ENCODE assay signal across 17 cellular contexts in genomic region chr22:26783886-26784285, GRCh38.
DNase-seq lines count a peak whose midpoint lies in the region; ATAC-seq and TF ChIP-seq lines count a peak whose summit lies in the region.
"Had no signal": no experiment of that assay in that cellular context is flagged by ENCODE, and none has a peak within 500 bp of the region (broad histone marks: within the 10 kb centered on the region; RNA-seq: fewer than 3 reads in every experiment).

No MANE protein-coding gene starts in this region.

- peak overlapping the region; percentile 64 for H3K27ac ChIP-seq in C4-2B
- peak overlapping the region; percentile 55 for H3K27ac ChIP-seq in VCaP
- H3K27ac ChIP-seq: BLaER1, PC-9 had no signal

- H3K36me3 Mint-ChIP-seq in nephron progenitor cell (ENCODE audit: low read depth), result peaks cover 25% of the 10 kb centered on the region
- H3K36me3 Mint-ChIP-seq in activated T-cell treated with anti-CD3 and anti-CD28 coated beads, Interleukin-2, amount 50 U/mL, for 72 hours (ENCODE audit: insufficient read depth in 2 of 2), result peaks cover 7 to 8% of the 10 kb centered on the region in 2 donors

- peaks cover 20% of the 10 kb centered on the region for H3K27me3 Mint-ChIP-seq in nephron progenitor cell (ENCODE audit: low read depth, poor library complexity)
- H3K27me3 Mint-ChIP-seq in activated T-cell treated with anti-CD3 and anti-CD28 coated beads, Interleukin-2, amount 50 U/mL, for 72 hours (ENCODE audit: low read depth), result no peaks in the 10 kb centered on the region

- H3K4me1 Mint-ChIP-seq in nephron progenitor cell, result peaks cover 45% of the 10 kb centered on the region
- peaks cover 6% of the 10 kb centered on the region for H3K4me1 Mint-ChIP-seq in activated T-cell treated with anti-CD3 and anti-CD28 coated beads, Interleukin-2, amount 50 U/mL, for 72 hours (ENCODE audit: low read depth)

- peaks cover 21% of the 10 kb centered on the region for H3K9me3 Mint-ChIP-seq in nephron progenitor cell
- H3K9me3 Mint-ChIP-seq in activated T-cell treated with anti-CD3 and anti-CD28 coated beads, Interleukin-2, amount 50 U/mL, for 72 hours, result peaks cover 0 to 2% of the 10 kb centered on the region in 2 donors

- DNase-seq in iPS-NIHi7 (ENCODE audit: extremely low spot score), result peak; percentile 59
- peak; percentile 58 for DNase-seq in nephron progenitor cell
- no peak for DNase-seq in activated T-cell treated with anti-CD3 and anti-CD28 coated beads, Interleukin-2, amount 50 U/mL, for 72 hours
- no peak for DNase-seq in NCI-H1105 treated with DMSO at 0.1 percent for 48 hours (lab: John Stamatoyannopoulos, UW)
- DNase-seq: 8988T, DMS153, EL, NCI-H146, NCI-H2107, NCI-H345, PC-9 had no signal

- H3K27ac Mint-ChIP-seq in nephron progenitor cell, result peak overlapping the region; percentile 90
- H3K27ac Mint-ChIP-seq in activated T-cell treated with anti-CD3 and anti-CD28 coated beads, Interleukin-2, amount 50 U/mL, for 72 hours, result no peak overlapping the region

- TF ChIP-seq CTCF in C4-2B (conservative IDR thresholded peaks at IDR 0.05), result no peak
- no peak for TF ChIP-seq CTCF in VCaP (conservative IDR thresholded peaks at IDR 0.05)
- TF ChIP-seq CTCF in nephron progenitor cell (IDR thresholded peaks at IDR 0.05), result no peak

- no peak for ATAC-seq in GM21515 (IDR thresholded peaks at IDR 0.05; ENCODE audit: unreplicated experiment)
- ATAC-seq in activated T-cell treated with anti-CD3 and anti-CD28 coated beads, Interleukin-2, amount 50 U/mL, for 72 hours (replicated peaks in 1 of 2), result no peak
- ATAC-seq in GM21737 (IDR thresholded peaks at IDR 0.05; ENCODE audit: unreplicated experiment), result no peak
- ATAC-seq: HCT116 had no signal

- H3K4me3 Mint-ChIP-seq in nephron progenitor cell, result peak overlapping the region; percentile 34
- H3K4me3 Mint-ChIP-seq in activated T-cell treated with anti-CD3 and anti-CD28 coated beads, Interleukin-2, amount 50 U/mL, for 72 hours, result no peak overlapping the region

Comparison
In these comparisons a context has a peak if more than half of its experiments do, and no peak if none do; other contexts are left out.
1. DNase-seq: peak in iPS-NIHi7 (single experiment) and nephron progenitor cell (single experiment); none in activated T-cell treated with anti-CD3 and anti-CD28 coated beads, Interleukin-2, amount 50 U/mL, for 72 hours (0 of 2) and NCI-H1105 treated with DMSO at 0.1 percent for 48 hours (single experiment).